Comparison of ENCODE assay signal across 1 cellular context in genomic region chr5:178232124-178232919, GRCh38.
TF ChIP-seq lines count a peak whose summit lies in the region.

Gene PHYKPL (minus strand): TSS chr5:178232802. CDS start chr5:178232550, 252 bp downstream.

TF ChIP-seq in HepG2, 621 proteins besides CTCF, POLR2A, EP300 and RAD21 (continued from another document and continues in another):
- TF ChIP-seq, protein P1, sequence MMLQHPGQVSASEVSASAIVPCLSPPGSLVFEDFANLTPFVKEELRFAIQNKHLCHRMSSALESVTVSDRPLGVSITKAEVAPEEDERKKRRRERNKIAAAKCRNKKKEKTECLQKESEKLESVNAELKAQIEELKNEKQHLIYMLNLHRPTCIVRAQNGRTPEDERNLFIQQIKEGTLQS (CRISPR knock-in tag; IDR thresholded peaks at IDR 0.05) = 0 out of 2 replicates have a peak, but pooled peaks have one; percentile 40
- TF ChIP-seq ZNF34 (CRISPR knock-in tag; IDR thresholded peaks at IDR 0.05; ENCODE audit: borderline replicate concordance) (0 out of 2 replicates have a peak, but pooled peaks have one; percentile 49), MED8 (CRISPR knock-in tag; IDR thresholded peaks at IDR 0.05; ENCODE audit: insufficient replicate concordance) (peak; percentile 65), YY1 (IDR thresholded peaks at IDR 0.05; ENCODE audit: insufficient read depth, insufficient replicate concordance, low read depth, low read length) (peak; percentile 75), ZNF543 (CRISPR knock-in tag; IDR thresholded peaks at IDR 0.05) (peak; percentile 71; the same call in 1 of the 2 replicates), GABPB1 (CRISPR knock-in tag; IDR thresholded peaks at IDR 0.05) (peak; percentile 84), ZNF17 (CRISPR knock-in tag; IDR thresholded peaks at IDR 0.05) (0 out of 2 replicates have a peak, but pooled peaks have one; percentile 55), SALL1 (CRISPR knock-in tag; IDR thresholded peaks at IDR 0.05) (peak; percentile 34; the same call in 1 of the 2 replicates), GATAD1 (CRISPR knock-in tag; IDR thresholded peaks at IDR 0.05) (peak; percentile 53; the same call in 1 of the 2 replicates), PHF20 (CRISPR knock-in tag; IDR thresholded peaks at IDR 0.05) (peak; percentile 70), CAMTA2 (CRISPR knock-in tag; IDR thresholded peaks at IDR 0.05; ENCODE audit: borderline replicate concordance) (peak; percentile 83; the same call in 1 of the 2 replicates), LCORL (IDR thresholded peaks at IDR 0.05) (no peak), LCORL (CRISPR knock-in tag; IDR thresholded peaks at IDR 0.05) (no peak), PHF21A (CRISPR knock-in tag; IDR thresholded peaks at IDR 0.05) (peak; percentile 59), SSRP1 (CRISPR knock-in tag; IDR thresholded peaks at IDR 0.05) (0 out of 2 replicates have a peak, but pooled peaks have one; percentile 13), ZNF432 (CRISPR knock-in tag; IDR thresholded peaks at IDR 0.05; ENCODE audit: borderline replicate concordance) (no peak), ZNF556 (CRISPR knock-in tag; IDR thresholded peaks at IDR 0.05; ENCODE audit: borderline replicate concordance) (peak; percentile 49; the same call in 1 of the 2 replicates), U2AF2 (IDR thresholded peaks at IDR 0.05; ENCODE audit: low read depth, low read length) (no peak), HINFP (CRISPR knock-in tag; IDR thresholded peaks at IDR 0.05; ENCODE audit: low read depth) (peak; percentile 19; the same call in 1 of the 2 replicates), ZNF747 (CRISPR knock-in tag; IDR thresholded peaks at IDR 0.05; ENCODE audit: borderline replicate concordance) (0 out of 2 replicates have a peak, but pooled peaks have one; percentile 45), NRL (CRISPR knock-in tag; IDR thresholded peaks at IDR 0.05; ENCODE audit: borderline replicate concordance) (peak; percentile 29; the same call in 1 of the 2 replicates), CCAR2 (optimal IDR thresholded peaks at IDR 0.05; ENCODE audit: low read depth, low read length) (no peak), HNRNPLL (IDR thresholded peaks at IDR 0.05; ENCODE audit: low read depth, low read length, poor library complexity, severe bottlenecking) (no peak), HIVEP1 (CRISPR knock-in tag; IDR thresholded peaks at IDR 0.05) (no peak), SNAPC5 (CRISPR knock-in tag; IDR thresholded peaks at IDR 0.05; ENCODE audit: borderline replicate concordance) (no peak), TEAD3 (CRISPR knock-in tag; optimal IDR thresholded peaks at IDR 0.05; ENCODE audit: borderline replicate concordance) (no peak), MAZ (IDR thresholded peaks at IDR 0.05; ENCODE audit: borderline replicate concordance, low read depth, low read length) (no peak), MAZ (CRISPR knock-in tag; IDR thresholded peaks at IDR 0.05; ENCODE audit: low read depth) (peak; percentile 29), ZSCAN29 (CRISPR knock-in tag; conservative IDR thresholded peaks at IDR 0.05) (0 out of 2 replicates have a peak, but pooled peaks have one; percentile 35), GMEB2 (CRISPR knock-in tag; IDR thresholded peaks at IDR 0.05; ENCODE audit: low read depth) (peak; percentile 90), ZNF160 (CRISPR knock-in tag; IDR thresholded peaks at IDR 0.05) (0 out of 2 replicates have a peak, but pooled peaks have one; percentile 25), MEIS2 (CRISPR knock-in tag; IDR thresholded peaks at IDR 0.05) (0 out of 2 replicates have a peak, but pooled peaks have one; percentile 30), MYPOP (CRISPR knock-in tag; IDR thresholded peaks at IDR 0.05) (no peak), SMAD9 (CRISPR knock-in tag; IDR thresholded peaks at IDR 0.05) (no peak), SAFB2 (CRISPR knock-in tag; IDR thresholded peaks at IDR 0.05; ENCODE audit: borderline replicate concordance, low read depth) (0 out of 2 replicates have a peak, but pooled peaks have one; percentile 46), NCOR1 (IDR thresholded peaks at IDR 0.05; ENCODE audit: borderline replicate concordance, low read length) (no peak)
- TF ChIP-seq, protein P2, sequence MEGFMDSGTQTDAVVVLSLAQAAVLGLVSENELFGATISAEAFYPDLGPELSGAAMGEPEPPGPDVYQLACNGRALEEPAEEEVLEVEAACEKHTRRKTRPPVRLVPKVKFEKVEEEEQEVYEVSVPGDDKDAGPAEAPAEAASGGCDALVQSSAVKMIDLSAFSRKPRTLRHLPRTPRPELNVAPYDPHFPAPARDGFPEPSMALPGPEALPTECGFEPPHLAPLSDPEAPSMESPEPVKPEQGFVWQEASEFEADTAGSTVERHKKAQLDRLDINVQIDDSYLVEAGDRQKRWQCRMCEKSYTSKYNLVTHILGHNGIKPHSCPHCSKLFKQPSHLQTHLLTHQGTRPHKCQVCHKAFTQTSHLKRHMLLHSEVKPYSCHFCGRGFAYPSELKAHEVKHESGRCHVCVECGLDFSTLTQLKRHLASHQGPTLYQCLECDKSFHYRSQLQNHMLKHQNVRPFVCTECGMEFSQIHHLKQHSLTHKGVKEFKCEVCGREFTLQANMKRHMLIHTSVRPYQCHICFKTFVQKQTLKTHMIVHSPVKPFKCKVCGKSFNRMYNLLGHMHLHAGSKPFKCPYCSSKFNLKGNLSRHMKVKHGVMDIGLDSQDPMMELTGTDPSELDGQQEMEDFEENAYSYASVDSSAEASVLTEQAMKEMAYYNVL (CRISPR knock-in tag; IDR thresholded peaks at IDR 0.05; ENCODE audit: borderline replicate concordance) = 0 out of 2 replicates have a peak, but pooled peaks have one; percentile 51
- TF ChIP-seq, protein P3, sequence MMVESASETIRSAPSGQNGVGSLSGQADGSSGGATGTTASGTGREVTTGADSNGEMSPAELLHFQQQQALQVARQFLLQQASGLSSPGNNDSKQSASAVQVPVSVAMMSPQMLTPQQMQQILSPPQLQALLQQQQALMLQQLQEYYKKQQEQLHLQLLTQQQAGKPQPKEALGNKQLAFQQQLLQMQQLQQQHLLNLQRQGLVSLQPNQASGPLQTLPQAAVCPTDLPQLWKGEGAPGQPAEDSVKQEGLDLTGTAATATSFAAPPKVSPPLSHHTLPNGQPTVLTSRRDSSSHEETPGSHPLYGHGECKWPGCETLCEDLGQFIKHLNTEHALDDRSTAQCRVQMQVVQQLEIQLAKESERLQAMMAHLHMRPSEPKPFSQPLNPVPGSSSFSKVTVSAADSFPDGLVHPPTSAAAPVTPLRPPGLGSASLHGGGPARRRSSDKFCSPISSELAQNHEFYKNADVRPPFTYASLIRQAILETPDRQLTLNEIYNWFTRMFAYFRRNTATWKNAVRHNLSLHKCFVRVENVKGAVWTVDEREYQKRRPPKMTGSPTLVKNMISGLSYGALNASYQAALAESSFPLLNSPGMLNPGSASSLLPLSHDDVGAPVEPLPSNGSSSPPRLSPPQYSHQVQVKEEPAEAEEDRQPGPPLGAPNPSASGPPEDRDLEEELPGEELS (CRISPR knock-in tag; IDR thresholded peaks at IDR 0.05) = 0 out of 2 replicates have a peak, but pooled peaks have one; percentile 24
- TF ChIP-seq, protein P4, sequence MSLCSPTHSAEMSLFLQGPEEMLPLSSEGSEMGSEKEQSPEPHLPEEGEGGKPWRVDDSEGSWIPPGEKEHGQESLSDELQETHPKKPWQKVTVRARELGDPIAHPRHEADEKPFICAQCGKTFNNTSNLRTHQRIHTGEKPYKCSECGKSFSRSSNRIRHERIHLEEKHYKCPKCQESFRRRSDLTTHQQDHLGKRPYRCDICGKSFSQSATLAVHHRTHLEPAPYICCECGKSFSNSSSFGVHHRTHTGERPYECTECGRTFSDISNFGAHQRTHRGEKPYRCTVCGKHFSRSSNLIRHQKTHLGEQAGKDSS (CRISPR knock-in tag; IDR thresholded peaks at IDR 0.05; ENCODE audit: borderline replicate concordance, low read depth) = peak; percentile 9; the same call in 1 of the 2 replicates
- TF ChIP-seq, protein P5, sequence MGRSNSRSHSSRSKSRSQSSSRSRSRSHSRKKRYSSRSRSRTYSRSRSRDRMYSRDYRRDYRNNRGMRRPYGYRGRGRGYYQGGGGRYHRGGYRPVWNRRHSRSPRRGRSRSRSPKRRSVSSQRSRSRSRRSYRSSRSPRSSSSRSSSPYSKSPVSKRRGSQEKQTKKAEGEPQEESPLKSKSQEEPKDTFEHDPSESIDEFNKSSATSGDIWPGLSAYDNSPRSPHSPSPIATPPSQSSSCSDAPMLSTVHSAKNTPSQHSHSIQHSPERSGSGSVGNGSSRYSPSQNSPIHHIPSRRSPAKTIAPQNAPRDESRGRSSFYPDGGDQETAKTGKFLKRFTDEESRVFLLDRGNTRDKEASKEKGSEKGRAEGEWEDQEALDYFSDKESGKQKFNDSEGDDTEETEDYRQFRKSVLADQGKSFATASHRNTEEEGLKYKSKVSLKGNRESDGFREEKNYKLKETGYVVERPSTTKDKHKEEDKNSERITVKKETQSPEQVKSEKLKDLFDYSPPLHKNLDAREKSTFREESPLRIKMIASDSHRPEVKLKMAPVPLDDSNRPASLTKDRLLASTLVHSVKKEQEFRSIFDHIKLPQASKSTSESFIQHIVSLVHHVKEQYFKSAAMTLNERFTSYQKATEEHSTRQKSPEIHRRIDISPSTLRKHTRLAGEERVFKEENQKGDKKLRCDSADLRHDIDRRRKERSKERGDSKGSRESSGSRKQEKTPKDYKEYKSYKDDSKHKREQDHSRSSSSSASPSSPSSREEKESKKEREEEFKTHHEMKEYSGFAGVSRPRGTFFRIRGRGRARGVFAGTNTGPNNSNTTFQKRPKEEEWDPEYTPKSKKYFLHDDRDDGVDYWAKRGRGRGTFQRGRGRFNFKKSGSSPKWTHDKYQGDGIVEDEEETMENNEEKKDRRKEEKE (IDR thresholded peaks at IDR 0.05) = no peak
- TF ChIP-seq, protein P6, sequence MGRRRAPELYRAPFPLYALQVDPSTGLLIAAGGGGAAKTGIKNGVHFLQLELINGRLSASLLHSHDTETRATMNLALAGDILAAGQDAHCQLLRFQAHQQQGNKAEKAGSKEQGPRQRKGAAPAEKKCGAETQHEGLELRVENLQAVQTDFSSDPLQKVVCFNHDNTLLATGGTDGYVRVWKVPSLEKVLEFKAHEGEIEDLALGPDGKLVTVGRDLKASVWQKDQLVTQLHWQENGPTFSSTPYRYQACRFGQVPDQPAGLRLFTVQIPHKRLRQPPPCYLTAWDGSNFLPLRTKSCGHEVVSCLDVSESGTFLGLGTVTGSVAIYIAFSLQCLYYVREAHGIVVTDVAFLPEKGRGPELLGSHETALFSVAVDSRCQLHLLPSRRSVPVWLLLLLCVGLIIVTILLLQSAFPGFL (CRISPR knock-in tag; IDR thresholded peaks at IDR 0.05) = no peak
- TF ChIP-seq, protein P7, sequence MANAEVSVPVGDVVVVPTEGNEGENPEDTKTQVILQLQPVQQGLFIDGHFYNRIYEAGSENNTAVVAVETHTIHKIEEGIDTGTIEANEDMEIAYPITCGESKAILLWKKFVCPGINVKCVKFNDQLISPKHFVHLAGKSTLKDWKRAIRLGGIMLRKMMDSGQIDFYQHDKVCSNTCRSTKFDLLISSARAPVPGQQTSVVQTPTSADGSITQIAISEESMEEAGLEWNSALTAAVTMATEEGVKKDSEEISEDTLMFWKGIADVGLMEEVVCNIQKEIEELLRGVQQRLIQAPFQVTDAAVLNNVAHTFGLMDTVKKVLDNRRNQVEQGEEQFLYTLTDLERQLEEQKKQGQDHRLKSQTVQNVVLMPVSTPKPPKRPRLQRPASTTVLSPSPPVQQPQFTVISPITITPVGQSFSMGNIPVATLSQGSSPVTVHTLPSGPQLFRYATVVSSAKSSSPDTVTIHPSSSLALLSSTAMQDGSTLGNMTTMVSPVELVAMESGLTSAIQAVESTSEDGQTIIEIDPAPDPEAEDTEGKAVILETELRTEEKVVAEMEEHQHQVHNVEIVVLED (CRISPR knock-in tag; IDR thresholded peaks at IDR 0.05; ENCODE audit: borderline replicate concordance) = peak; percentile 95
- TF ChIP-seq, protein P8, sequence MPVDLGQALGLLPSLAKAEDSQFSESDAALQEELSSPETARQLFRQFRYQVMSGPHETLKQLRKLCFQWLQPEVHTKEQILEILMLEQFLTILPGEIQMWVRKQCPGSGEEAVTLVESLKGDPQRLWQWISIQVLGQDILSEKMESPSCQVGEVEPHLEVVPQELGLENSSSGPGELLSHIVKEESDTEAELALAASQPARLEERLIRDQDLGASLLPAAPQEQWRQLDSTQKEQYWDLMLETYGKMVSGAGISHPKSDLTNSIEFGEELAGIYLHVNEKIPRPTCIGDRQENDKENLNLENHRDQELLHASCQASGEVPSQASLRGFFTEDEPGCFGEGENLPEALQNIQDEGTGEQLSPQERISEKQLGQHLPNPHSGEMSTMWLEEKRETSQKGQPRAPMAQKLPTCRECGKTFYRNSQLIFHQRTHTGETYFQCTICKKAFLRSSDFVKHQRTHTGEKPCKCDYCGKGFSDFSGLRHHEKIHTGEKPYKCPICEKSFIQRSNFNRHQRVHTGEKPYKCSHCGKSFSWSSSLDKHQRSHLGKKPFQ (CRISPR knock-in tag; IDR thresholded peaks at IDR 0.05; ENCODE audit: insufficient replicate concordance) = peak; percentile 57
